ENCODE assay signal across 10 cellular contexts in the genomic region with DNA sequence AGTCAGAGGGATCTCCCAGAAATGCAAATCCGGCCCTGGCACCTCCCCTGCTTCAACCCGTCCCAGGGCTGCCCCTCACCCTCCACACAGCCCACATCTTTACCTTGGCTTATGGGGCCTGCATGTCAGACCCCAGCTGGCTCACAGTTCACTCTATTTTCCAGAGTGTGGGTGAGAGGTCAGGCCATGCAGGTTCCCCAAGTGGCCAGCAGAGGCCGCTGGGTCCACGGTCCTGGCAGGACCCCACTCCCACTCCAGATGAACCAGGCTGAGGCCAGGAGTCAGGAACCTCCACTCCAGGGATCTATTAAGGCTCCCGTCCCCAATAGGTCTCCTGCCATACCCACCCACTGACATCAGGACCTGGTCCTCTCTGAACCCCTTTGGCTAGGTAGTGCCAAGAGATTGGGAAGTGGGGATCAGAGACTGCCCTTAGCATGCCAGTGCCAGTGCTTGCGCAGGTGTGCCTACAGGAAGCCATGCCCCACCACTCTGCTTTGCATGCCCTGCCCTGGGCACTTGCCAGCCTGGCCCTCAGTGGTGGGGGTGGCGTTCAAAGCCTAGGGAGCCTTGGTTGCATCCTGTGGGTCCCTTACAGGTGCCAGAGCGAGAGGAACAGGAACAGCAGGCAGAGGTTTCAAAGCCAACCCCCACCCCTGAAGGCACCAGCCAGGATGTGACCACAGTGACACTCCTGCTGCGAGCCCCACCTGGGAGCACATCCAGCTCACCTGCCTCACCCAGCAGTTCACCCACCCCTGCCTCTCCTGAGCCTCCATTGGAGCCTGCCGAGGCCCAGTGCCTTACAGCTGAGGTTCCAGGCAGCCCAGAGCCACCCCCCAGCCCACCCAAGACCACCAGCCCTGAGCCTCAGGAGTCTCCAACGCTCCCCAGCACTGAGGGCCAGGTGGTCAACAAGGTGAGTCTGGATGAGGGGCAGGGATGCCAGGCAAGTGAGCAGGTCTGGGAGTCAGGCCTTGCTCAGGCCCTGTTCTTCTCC. TPM values are rescaled to one million over a fixed set of nuclear protein-coding genes. Genes with fewer than 3 reads are reported as not detected.
DNase-seq lines count a peak whose midpoint lies in the region; ATAC-seq, FAIRE-seq and TF ChIP-seq lines count a peak whose summit lies in the region.
"Had no signal": no experiment of that assay in that cellular context is flagged by ENCODE, and none has a peak within 500 bp of the region (broad histone marks: within the 10 kb centered on the region; RNA-seq: fewer than 3 reads in every experiment).

No MANE protein-coding gene starts in this region.

- peaks cover 29% of the 10 kb centered on the region for H3K36me3 ChIP-seq in rectal smooth muscle tissue (ENCODE audit: control insufficient read depth, insufficient read depth, low read length)

- TF ChIP-seq CTCF in HL-60 (IDR thresholded peaks at IDR 0.05; ENCODE audit: insufficient read depth, low read length): peak; percentile 84

- peaks cover 33% of the 10 kb centered on the region for H3K4me1 ChIP-seq in rectal smooth muscle tissue (ENCODE audit: control insufficient read depth, insufficient read depth, low read length)

- no peak for ATAC-seq in GM21390 (IDR thresholded peaks at IDR 0.05; ENCODE audit: unreplicated experiment)
- ATAC-seq in GM21447 (IDR thresholded peaks at IDR 0.05; ENCODE audit: unreplicated experiment): no peak
- ATAC-seq in HG02840 (IDR thresholded peaks at IDR 0.05; ENCODE audit: low FRiP score, unreplicated experiment): no peak

- H3K27ac ChIP-seq in HL-60 (replicated peaks): no peak overlapping the region
- H3K27ac ChIP-seq in rectal smooth muscle tissue (ENCODE audit: low read depth, low read length): peak overlapping the region; percentile 98
- H3K27ac ChIP-seq: SJSA1 had no signal

- no peaks in the 10 kb centered on the region for H3K27me3 ChIP-seq in HL-60 (ENCODE audit: insufficient read depth, poor library complexity, severe bottlenecking)
- H3K27me3 ChIP-seq in rectal smooth muscle tissue (ENCODE audit: control insufficient read depth, insufficient read depth, low read length): no peaks in the 10 kb centered on the region
- H3K27me3 ChIP-seq: SJSA1 had no signal

- H3K4me3 ChIP-seq in HL-60 (replicated peaks; ENCODE audit: insufficient read depth, low read length) (no peak overlapping the region), rectal smooth muscle tissue (ENCODE audit: low read length) (peak overlapping the region; percentile 65)
- H3K4me3 ChIP-seq: SJSA1 had no signal

- DNase-seq in D341Med (ENCODE audit: low spot score): peak; percentile 77
- peak in 1 of 2 experiments; percentile 46 for DNase-seq in HL-60 (ENCODE audit: low read depth in 1 of 2, low spot score in 1 of 2)
- DNase-seq in activated CD4-positive, alpha-beta T cell treated with anti-CD3 and anti-CD28 coated beads, Interleukin-2, amount 50 U/mL, for 4 hours: peak; percentile 19 to 25
- peak; percentile 68 to 74 for DNase-seq in frontal cortex (ENCODE audit: low spot score in 2 of 2)

- FAIRE-seq in frontal cortex (lab: Jason Lieb, UNC): no peak

- H3K9ac ChIP-seq in rectal smooth muscle tissue (ENCODE audit: low read length): peak overlapping the region; percentile 73

RNA-seq across cellular contexts. Expression of a gene that starts 8.3 kb away (rescaled TPM):
- total RNA-seq in frontal cortex: 9.0 TPM

RNA-seq across cellular contexts. Expression of a gene that starts 18.0 kb away (rescaled TPM):
- 11.8 TPM for total RNA-seq in frontal cortex

RNA-seq across cellular contexts. Expression of a gene that starts 33.4 kb away (rescaled TPM):
- 2.0 TPM for total RNA-seq in frontal cortex
- total RNA-seq: mononuclear cell had no signal

RNA-seq across cellular contexts. Expression of a gene that starts 50.9 kb away (rescaled TPM):
- total RNA-seq in frontal cortex: under 0.01 TPM
- total RNA-seq: mononuclear cell, SJSA1 had no signal
